Comparison of ENCODE assay signal across 20 cellular contexts in the genomic region with DNA sequence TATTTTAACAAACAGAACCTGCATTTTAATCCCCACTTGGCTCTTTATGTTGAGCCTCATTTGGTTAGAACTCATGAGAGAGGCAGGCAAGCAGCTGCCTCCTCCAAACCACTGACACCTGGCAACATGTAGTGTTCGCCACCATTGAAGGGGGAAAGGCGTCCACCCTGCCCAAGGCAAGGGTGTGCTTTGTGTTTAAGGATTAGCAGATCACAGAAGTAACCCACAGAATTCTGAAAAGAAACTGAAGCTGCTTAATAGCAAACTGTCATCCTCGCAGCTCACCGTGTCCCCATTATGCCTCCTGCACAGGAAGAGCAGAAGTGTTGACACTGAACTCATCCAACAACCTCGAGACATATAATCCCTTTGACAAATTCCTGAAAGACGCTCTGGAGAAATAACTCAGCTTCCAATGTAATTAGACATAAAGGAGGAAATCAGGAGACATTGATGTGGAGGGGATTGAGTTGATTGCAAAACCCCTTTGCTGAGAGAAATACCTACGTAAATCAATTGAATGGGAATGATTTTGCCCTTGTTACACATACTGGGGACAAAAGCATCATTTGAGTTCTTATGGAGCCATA. TPM values are rescaled to one million over a fixed set of nuclear protein-coding genes. Genes with fewer than 3 reads are reported as not detected.
"Had no signal": no experiment of that assay in that cellular context is flagged by ENCODE, and none has a peak within 500 bp of the region (broad histone marks: within the 10 kb centered on the region; RNA-seq: fewer than 3 reads in every experiment).

No MANE protein-coding gene starts in this region.

- H3K4me3 ChIP-seq: heart left ventricle, lower lobe of right lung, prostate gland, right lobe of liver, stomach, testis, upper lobe of left lung had no signal

- H3K4me1 ChIP-seq: heart left ventricle, lower lobe of right lung, prostate gland, right lobe of liver, stomach, testis, upper lobe of left lung had no signal

- DNase-seq: activated naive CD4-positive, alpha-beta T cell; activated naive CD8-positive, alpha-beta T cell treated with anti-CD3 and anti-CD28 coated beads, Interleukin-2, amount 10 ng/mL, durations not matched to agents 7 days and 5 days; aorta; dermis blood vessel endothelial cell; heart left ventricle; left colon; lower lobe of right lung; naive thymus-derived CD4-positive, alpha-beta T cell; right lobe of liver; stimulated activated CD4-positive, alpha-beta T cell treated with anti-CD3 and anti-CD28 coated beads, Interleukin-1b, Interleukin-23, amount 100 ng/mL, for 48 hours; stomach; T-cell; T-helper 9 cell; testis; upper lobe of left lung had no signal

- H3K9me3 ChIP-seq: heart left ventricle, lower lobe of right lung, prostate gland, right lobe of liver, stomach, testis, upper lobe of left lung had no signal

- H3K27ac ChIP-seq: epithelial cell of prostate, heart left ventricle, lower lobe of right lung, prostate gland, right lobe of liver, stomach, testis, upper lobe of left lung had no signal

- ATAC-seq: activated CD4-positive, CD25-positive, alpha-beta regulatory T cell treated with anti-CD3 and anti-CD28 coated beads, Interleukin-2, amount 50 U/mL, for 24 hours; heart left ventricle; left colon; lower lobe of right lung; naive thymus-derived CD4-positive, alpha-beta T cell; right lobe of liver; T-cell had no signal

- H3K36me3 ChIP-seq: heart left ventricle, lower lobe of right lung, prostate gland, right lobe of liver, stomach, upper lobe of left lung had no signal

- H3K27me3 ChIP-seq: right lobe of liver, stomach, testis, upper lobe of left lung had no signal

RNA-seq across cellular contexts. Expression of gene SCG2, which starts 47.9 kb away (rescaled TPM):
- total RNA-seq: activated CD8-positive, alpha-beta memory T cell treated with anti-CD3 and anti-CD28 coated beads for 36 hours; activated naive CD8-positive, alpha-beta T cell treated with anti-CD3 and anti-CD28 coated beads, Interleukin-2, amount 10 ng/mL, durations not matched to agents 7 days and 5 days; activated T-helper 1 cell treated with anti-CD3 and anti-CD28 coated beads, Interleukin-12 subunit alpha, Interleukin-12 subunit beta, Interleukin-2, Interleukin-4 antibody, amounts not matched to agents 30 ng/mL and 10 ng/mL and 1 ng/mL, durations not matched to agents 14 hours and 24 hours and 36 hours; right lobe of liver; T-cell had no signal
